ENCODE assay signal across 22 cellular contexts in genomic region chr5:126198509-126198908, GRCh38.
DNase-seq lines count a peak whose midpoint lies in the region; TF ChIP-seq lines count a peak whose summit lies in the region.
"Had no signal": no experiment of that assay in that cellular context is flagged by ENCODE, and none has a peak within 500 bp of the region (broad histone marks: within the 10 kb centered on the region; RNA-seq: fewer than 3 reads in every experiment).

No MANE protein-coding gene starts in this region.

- no peak overlapping the region for H3K4me3 ChIP-seq in hepatocyte
- H3K4me3 ChIP-seq: esophagus squamous epithelium, prostate gland, stomach, tibial artery had no signal

- peak; percentile 83 for DNase-seq in COR-L47 (lab: John Stamatoyannopoulos, UW)
- DNase-seq in NCI-H1092 treated with DMSO at 0.1 percent for 48 hours (lab: John Stamatoyannopoulos, UW): peak; percentile 65
- peak; percentile 67 for DNase-seq in NCI-H2227 (lab: John Stamatoyannopoulos, UW; ENCODE audit: unreplicated experiment)
- DNase-seq in brain pericyte (ENCODE audit: low read depth, low spot score): peak; percentile 1
- no peak for DNase-seq in hepatocyte (ENCODE audit: low spot score)
- DNase-seq in T-helper 1 cell: no peak
- no peak for DNase-seq in activated gamma-delta T cell (lab: John Stamatoyannopoulos, UW)
- no peak for DNase-seq in GM03348 (ENCODE audit: low spot score)
- DNase-seq: ACHN; activated CD4-positive, alpha-beta T cell treated with anti-CD3 and anti-CD28 coated beads for 48 hours; activated naive CD4-positive, alpha-beta T cell treated with anti-CD3 and anti-CD28 coated beads for 36 hours; activated T-cell treated with anti-CD3 and anti-CD28 coated beads, Interleukin-2, amount 50 U/mL, for 48 hours; amygdala; esophagus squamous epithelium; Kasumi-1; kidney; SK-N-SH; stimulated activated CD8-positive, alpha-beta memory T cell treated with anti-CD3 and anti-CD28 coated beads, Interleukin-4, amount 100 ng/mL, for 48 hours; stomach; tibial artery had no signal

- H3K27me3 ChIP-seq in hepatocyte: no peaks in the 10 kb centered on the region
- H3K27me3 ChIP-seq: esophagus squamous epithelium, stomach, tibial artery had no signal

- H2AFZ ChIP-seq in hepatocyte: no peak overlapping the region

- no peaks in the 10 kb centered on the region for H3K36me3 ChIP-seq in hepatocyte (replicated peaks; ENCODE audit: insufficient read depth, low read depth)
- H3K36me3 ChIP-seq: esophagus squamous epithelium, prostate gland, stomach, tibial artery had no signal

- no peaks in the 10 kb centered on the region for H3K4me1 ChIP-seq in hepatocyte (ENCODE audit: insufficient read depth)
- H3K4me1 ChIP-seq: esophagus squamous epithelium, prostate gland, tibial artery had no signal

- 38% methylated on average over 2 of the region's 2 CpGs for WGBS in hepatocyte (ENCODE audit: low lambda C conversion rate, missing lambda C conversion rate)

- no peak overlapping the region for H3K27ac ChIP-seq in hepatocyte
- H3K27ac ChIP-seq: esophagus squamous epithelium, prostate gland, RWPE1, stomach, tibial artery had no signal

- no peaks in the 10 kb centered on the region for H3K79me2 ChIP-seq in hepatocyte

- H3K4me2 ChIP-seq in hepatocyte: no peak overlapping the region
- H3K4me2 ChIP-seq: SK-N-SH had no signal

- TF ChIP-seq CTCF in hepatocyte (IDR thresholded peaks at IDR 0.05; ENCODE audit: poor library complexity): no peak

- H3K9me2 ChIP-seq in hepatocyte (replicated peaks; ENCODE audit: insufficient read depth): no peaks in the 10 kb centered on the region
- H3K9me2 ChIP-seq: SK-N-SH had no signal

- H4K20me1 ChIP-seq in hepatocyte (ENCODE audit: insufficient read depth, poor library complexity, severe bottlenecking): no peaks in the 10 kb centered on the region

- H3K9me3 ChIP-seq in hepatocyte (ENCODE audit: low read depth): no peaks in the 10 kb centered on the region
- H3K9me3 ChIP-seq: esophagus squamous epithelium, prostate gland, SK-N-SH, stomach, tibial artery had no signal

Comparison
In these comparisons a context has a peak if more than half of its experiments do, and no peak if none do; other contexts are left out.
1. DNase-seq: peak in COR-L47 (single experiment), NCI-H1092 treated with DMSO at 0.1 percent for 48 hours (single experiment), NCI-H2227 (single experiment) and brain pericyte (single experiment); none in hepatocyte (single experiment), T-helper 1 cell (0 of 5), activated gamma-delta T cell (single experiment) and GM03348 (single experiment).